Comparison of ENCODE assay signal across 8 cellular contexts in genomic region chr6:26215200-26216014, GRCh38.
A peak's percentile ranks its signal among the peaks of the same experiment; 100 is the strongest.
DNase-seq lines count a peak whose midpoint lies in the region; ATAC-seq, FAIRE-seq and TF ChIP-seq lines count a peak whose summit lies in the region.

No MANE protein-coding gene starts in this region.

- H4K20me1 ChIP-seq in DOHH2 (ENCODE audit: control insufficient read depth, insufficient read depth, low read depth, low read length) (no peaks in the 10 kb centered on the region), keratinocyte (ENCODE audit: control insufficient read depth, extremely low read depth, insufficient read depth, low read length) (no peaks in the 10 kb centered on the region)

- H3K4me1 Mint-ChIP-seq in activated naive CD8-positive, alpha-beta T cell treated with anti-CD3 and anti-CD28 coated beads for 36 hours = peaks cover 9% of the 10 kb centered on the region
- peaks cover 21% of the 10 kb centered on the region for H3K4me1 Mint-ChIP-seq in activated T-helper 2 cell treated with anti-CD3 and anti-CD28 coated beads, Interferon-gamma antibody, Interleukin-2, Interleukin-4, amounts not matched to agents 10 μg/mL and 5 μg/mL and 100 μg/mL, durations not matched to agents 14 hours and 24 hours and 36 hours (ENCODE audit: low read depth)

- no peak for ATAC-seq in HG03378 (IDR thresholded peaks at IDR 0.05; ENCODE audit: unreplicated experiment)

- H3K4me1 ChIP-seq in DOHH2 (ENCODE audit: control insufficient read depth, low read length) = peaks cover 64% of the 10 kb centered on the region
- H3K4me1 ChIP-seq in HUES6 (ENCODE audit: control insufficient read depth, insufficient read depth, low read length) = peaks cover 10% of the 10 kb centered on the region; the same call in 1 of the 2 replicates
- peaks cover 19% of the 10 kb centered on the region for H3K4me1 ChIP-seq in keratinocyte (ENCODE audit: control insufficient read depth, extremely low read depth, insufficient read depth, low read length)
- peaks cover 9% of the 10 kb centered on the region in 2 donors for H3K4me1 ChIP-seq in thyroid gland

- peaks cover 6% of the 10 kb centered on the region; the same call in 1 of the 2 replicates for H3K9me3 ChIP-seq in DOHH2 (ENCODE audit: control insufficient read depth, insufficient read depth, low read length)
- H3K9me3 ChIP-seq in HUES6 (ENCODE audit: control insufficient read depth, insufficient read depth, low read depth, low read length) = no peaks in the 10 kb centered on the region
- no peaks in the 10 kb centered on the region for H3K9me3 ChIP-seq in keratinocyte (ENCODE audit: control insufficient read depth, low read depth, low read length)
- H3K9me3 ChIP-seq in thyroid gland = no peaks in the 10 kb centered on the region

- H3K27ac ChIP-seq in DOHH2 (ENCODE audit: low read depth, low read length) (peak overlapping the region; percentile 94), HUES6 (ENCODE audit: low read depth, low read length) (peak overlapping the region; percentile 62; the same call in 1 of the 2 replicates), keratinocyte (ENCODE audit: control insufficient read depth, insufficient read depth, low read length) (peak overlapping the region; percentile 79), thyroid gland (peak overlapping the region; percentile 87 to 89 (median 88))

- intact Hi-C loops in thyroid gland (cut with DNase I) = loop anchor here (10.0 kb wide), 1 partner anchor 59 kb away; a partner anchor contains a TSS
- intact Hi-C loops in activated T-helper 2 cell treated with anti-CD3 and anti-CD28 coated beads, Interferon-gamma antibody, Interleukin-2, Interleukin-4, amounts not matched to agents 10 μg/mL and 5 μg/mL and 100 μg/mL, durations not matched to agents 14 hours and 24 hours and 36 hours (cut with micrococcal nuclease) = loop anchor here (1.0 to 2.0 kb wide), 7 partner anchors 11 to 57 kb away; a partner anchor contains a TSS

- CTCF ChIA-PET in GM10248 (lab: Yijun Ruan, JAX) = interaction anchor here (1.1 to 2.4 kb wide), 8 partner anchors 9 to 57 kb away, joined by 3 to 18 read pairs (median 5); a partner anchor contains a TSS

- WGBS in thyroid gland, 2 donors = 3 to 6% methylated on average over 29 to 30 of the region's 30 CpGs

- no peaks in the 10 kb centered on the region for H3K27me3 Mint-ChIP-seq in activated naive CD8-positive, alpha-beta T cell treated with anti-CD3 and anti-CD28 coated beads for 36 hours
- no peaks in the 10 kb centered on the region for H3K27me3 Mint-ChIP-seq in activated T-helper 2 cell treated with anti-CD3 and anti-CD28 coated beads, Interferon-gamma antibody, Interleukin-2, Interleukin-4, amounts not matched to agents 10 μg/mL and 5 μg/mL and 100 μg/mL, durations not matched to agents 14 hours and 24 hours and 36 hours (ENCODE audit: low read depth)

- no peak overlapping the region for H3K4me3 Mint-ChIP-seq in activated naive CD8-positive, alpha-beta T cell treated with anti-CD3 and anti-CD28 coated beads for 36 hours
- H3K4me3 Mint-ChIP-seq in activated T-helper 2 cell treated with anti-CD3 and anti-CD28 coated beads, Interferon-gamma antibody, Interleukin-2, Interleukin-4, amounts not matched to agents 10 μg/mL and 5 μg/mL and 100 μg/mL, durations not matched to agents 14 hours and 24 hours and 36 hours (ENCODE audit: low read depth) = no peak overlapping the region

- H3K27ac Mint-ChIP-seq in activated naive CD8-positive, alpha-beta T cell treated with anti-CD3 and anti-CD28 coated beads for 36 hours = no peak overlapping the region
- no peak overlapping the region for H3K27ac Mint-ChIP-seq in activated T-helper 2 cell treated with anti-CD3 and anti-CD28 coated beads, Interferon-gamma antibody, Interleukin-2, Interleukin-4, amounts not matched to agents 10 μg/mL and 5 μg/mL and 100 μg/mL, durations not matched to agents 14 hours and 24 hours and 36 hours

- peaks cover 33% of the 10 kb centered on the region for H3K36me3 ChIP-seq in DOHH2 (ENCODE audit: control insufficient read depth, low read length)
- H3K36me3 ChIP-seq in HUES6 (ENCODE audit: control insufficient read depth, insufficient read depth, low read length) = no peaks in the 10 kb centered on the region
- H3K36me3 ChIP-seq in keratinocyte (ENCODE audit: control insufficient read depth in 2 of 2, extremely low read depth in 1 of 2, insufficient read depth in 2 of 2, low read length in 2 of 2) = no peaks in the 10 kb centered on the region
- no peaks in the 10 kb centered on the region for H3K36me3 ChIP-seq in thyroid gland

- H3K9me2 ChIP-seq in DOHH2 (replicated peaks; ENCODE audit: control insufficient read depth, low read length) = no peaks in the 10 kb centered on the region

- no peak for TF ChIP-seq POLR2A in thyroid gland (IDR thresholded peaks at IDR 0.05)

- H3K36me3 Mint-ChIP-seq in activated naive CD8-positive, alpha-beta T cell treated with anti-CD3 and anti-CD28 coated beads for 36 hours = no peaks in the 10 kb centered on the region
- H3K36me3 Mint-ChIP-seq in activated T-helper 2 cell treated with anti-CD3 and anti-CD28 coated beads, Interferon-gamma antibody, Interleukin-2, Interleukin-4, amounts not matched to agents 10 μg/mL and 5 μg/mL and 100 μg/mL, durations not matched to agents 14 hours and 24 hours and 36 hours (ENCODE audit: low read depth) = no peaks in the 10 kb centered on the region

- H3K9me1 ChIP-seq in keratinocyte (ENCODE audit: control insufficient read depth, extremely low read depth, insufficient read depth, low read length) = no peaks in the 10 kb centered on the region

- TF ChIP-seq CTCF in DOHH2 (IDR thresholded peaks at IDR 0.05; ENCODE audit: low read depth, low read length, poor library complexity, severe bottlenecking) = no peak
- TF ChIP-seq CTCF in keratinocyte (optimal IDR thresholded peaks at IDR 0.05 in 1 of 3, IDR thresholded peaks at IDR 0.05 in 1 of 3, conservative IDR thresholded peaks at IDR 0.05 in 1 of 3; ENCODE audit: extremely low read depth in 1 of 3, insufficient read depth in 2 of 3, low read length in 3 of 3) = no peak
- no peak for TF ChIP-seq CTCF in thyroid gland (IDR thresholded peaks at IDR 0.05)
- TF ChIP-seq CTCF in GM10248 (IDR thresholded peaks at IDR 0.05; ENCODE audit: control extremely low read depth, extremely low read depth, low read depth, missing control alignments) = no peak

- no peaks in the 10 kb centered on the region for H3K9me3 Mint-ChIP-seq in activated naive CD8-positive, alpha-beta T cell treated with anti-CD3 and anti-CD28 coated beads for 36 hours
- H3K9me3 Mint-ChIP-seq in activated T-helper 2 cell treated with anti-CD3 and anti-CD28 coated beads, Interferon-gamma antibody, Interleukin-2, Interleukin-4, amounts not matched to agents 10 μg/mL and 5 μg/mL and 100 μg/mL, durations not matched to agents 14 hours and 24 hours and 36 hours = no peaks in the 10 kb centered on the region

- POLR2A ChIA-PET in GM10248 (lab: Yijun Ruan, JAX) = interaction anchor here (0.5 to 5.6 kb wide), 44 partner anchors 8 to 1678 kb away, joined by 3 to 306 read pairs (median 8); partner anchors contain the start of gene HMGN4

- dilution Hi-C loops in keratinocyte (cut with MboI; ENCODE audit: extremely low pct_ligation_motif_present, low sequenced_read_pairs) = no loop called here

- no peak for FAIRE-seq in keratinocyte (lab: Jason Lieb, UNC)

- H3F3A ChIP-seq in DOHH2 (ENCODE audit: control insufficient read depth, insufficient read depth) = peaks cover 54% of the 10 kb centered on the region

- DNase-seq in activated naive CD8-positive, alpha-beta T cell treated with anti-CD3 and anti-CD28 coated beads for 36 hours = peak; percentile 50
- DNase-seq in keratinocyte (ENCODE audit: low read depth, low spot score) = no peak
- peak; percentile 23 to 30 for DNase-seq in thyroid gland
- no peak for DNase-seq in activated T-helper 2 cell treated with anti-CD3 and anti-CD28 coated beads, Interferon-gamma antibody, Interleukin-2, Interleukin-4, amounts not matched to agents 10 μg/mL and 5 μg/mL and 100 μg/mL, durations not matched to agents 14 hours and 24 hours and 36 hours (ENCODE audit: low spot score)
- DNase-seq in GM10248 (ENCODE audit: extremely low spot score) = no peak

- peak overlapping the region; percentile 72 for H3K4me3 ChIP-seq in DOHH2 (ENCODE audit: low read length)
- peak overlapping the region; percentile 61 for H3K4me3 ChIP-seq in HUES6 (ENCODE audit: low read depth, low read length)
- H3K4me3 ChIP-seq in keratinocyte (ENCODE audit: control insufficient read depth in 2 of 3, extremely low read depth in 1 of 3, insufficient read depth in 2 of 3, low read depth in 1 of 3, low read length in 3 of 3) = peak overlapping the region; percentile 36 to 62 (median 62)
- peak overlapping the region in 1 of 3 donors; percentile 22 for H3K4me3 ChIP-seq in thyroid gland (replicated peaks in 1 of 3)

- H3K4me2 ChIP-seq in DOHH2 (ENCODE audit: low read length) (peak overlapping the region; percentile 73), keratinocyte (ENCODE audit: control insufficient read depth, extremely low read depth, insufficient read depth, low read depth, low read length) (peak overlapping the region; percentile 87)

- H3K27me3 ChIP-seq in DOHH2 (ENCODE audit: control insufficient read depth, low read length) (no peaks in the 10 kb centered on the region), HUES6 (ENCODE audit: control insufficient read depth, insufficient read depth, low read length) (no peaks in the 10 kb centered on the region), keratinocyte (ENCODE audit: control insufficient read depth, extremely low read depth, insufficient read depth, low read length) (no peaks in the 10 kb centered on the region), thyroid gland (peaks cover 5% of the 10 kb centered on the region)

- peaks cover 29% of the 10 kb centered on the region for H3K79me2 ChIP-seq in DOHH2 (ENCODE audit: control insufficient read depth, low read length)
- H3K79me2 ChIP-seq in keratinocyte (ENCODE audit: control insufficient read depth, insufficient read depth, low read length) = no peaks in the 10 kb centered on the region

- H3K9ac ChIP-seq in HUES6 (ENCODE audit: low read length) (peak overlapping the region; percentile 83), keratinocyte (ENCODE audit: control insufficient read depth, extremely low read depth, insufficient read depth, low read length) (peak overlapping the region; percentile 76)

- H2AFZ ChIP-seq in keratinocyte (ENCODE audit: control insufficient read depth, low read length) = no peak overlapping the region

Comparison
In these comparisons a context has a peak if more than half of its experiments do, and no peak if none do; other contexts are left out.
1. DNase-seq: peak in activated naive CD8-positive, alpha-beta T cell treated with anti-CD3 and anti-CD28 coated beads for 36 hours (single experiment) and thyroid gland (2 of 2); none in keratinocyte (single experiment), activated T-helper 2 cell treated with anti-CD3 and anti-CD28 coated beads, Interferon-gamma antibody, Interleukin-2, Interleukin-4, amounts not matched to agents 10 μg/mL and 5 μg/mL and 100 μg/mL, durations not matched to agents 14 hours and 24 hours and 36 hours (single experiment) and GM10248 (single experiment).
2. Peak in every context shown above with its lines, with median percentiles within 50 percentile points of each other: H3K27ac ChIP-seq.